In the genomic region with DNA sequence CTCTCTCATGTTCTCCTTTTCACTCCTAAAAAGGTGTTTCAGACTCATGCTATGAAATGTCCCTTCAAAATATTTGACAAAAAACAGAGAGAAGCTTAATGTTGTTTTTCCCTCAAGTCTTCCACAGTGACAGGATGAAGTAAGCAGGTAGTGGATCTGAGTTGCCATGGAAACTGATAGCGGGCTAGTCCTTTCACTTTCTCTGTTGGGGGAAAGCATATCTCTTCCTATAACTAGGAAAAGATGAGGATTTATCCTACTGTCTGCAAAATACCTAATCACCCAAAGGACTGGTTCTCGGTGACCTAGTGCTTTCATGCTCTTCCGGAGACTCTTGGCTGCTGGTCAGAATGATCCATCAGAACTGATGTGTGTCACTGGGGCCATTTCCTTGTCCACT, we compare ENCODE assay signal across 15 cellular contexts.
DNase-seq lines count a peak whose midpoint lies in the region; ATAC-seq lines count a peak whose summit lies in the region.
"Had no signal": no experiment of that assay in that cellular context is flagged by ENCODE, and none has a peak within 500 bp of the region (broad histone marks: within the 10 kb centered on the region; RNA-seq: fewer than 3 reads in every experiment).

No MANE protein-coding gene starts in this region.

- H3K27ac ChIP-seq in cingulate gyrus (ENCODE audit: low read depth, low read length) (peak overlapping the region; percentile 73), temporal lobe (ENCODE audit: low read depth, low read length) (peak overlapping the region; percentile 71)
- H3K27ac ChIP-seq: C4-2B, HL-60, Peyer's patch had no signal

- DNase-seq in NCI-H748 (lab: John Stamatoyannopoulos, UW; ENCODE audit: unreplicated experiment) (peak; percentile 53), NCI-H748 treated with DMSO at 0.1 percent for 48 hours (lab: John Stamatoyannopoulos, UW) (no peak), NCI-H69 (lab: John Stamatoyannopoulos, UW) (peak; percentile 10)
- no peak for DNase-seq in stimulated activated naive CD4-positive, alpha-beta T cell treated with Interleukin-2 at 50 U/mL for 16 hours (lab: John Stamatoyannopoulos, UW)
- DNase-seq: DMS 273 treated with DMSO at 0.1 percent for 48 hours, H7, NCI-H1694, NCI-H82, Peyer's patch had no signal

- no peak for ATAC-seq in HG02588 (IDR thresholded peaks at IDR 0.05; ENCODE audit: unreplicated experiment)
- ATAC-seq: Right ventricle myocardium inferior had no signal

Comparison
In these comparisons a context has a peak if more than half of its experiments do, and no peak if none do; other contexts are left out.
1. DNase-seq: peak in NCI-H748 (single experiment) and NCI-H69 (single experiment); none in NCI-H748 treated with DMSO at 0.1 percent for 48 hours (single experiment) and stimulated activated naive CD4-positive, alpha-beta T cell treated with Interleukin-2 at 50 U/mL for 16 hours (single experiment).